In the genomic region with DNA sequence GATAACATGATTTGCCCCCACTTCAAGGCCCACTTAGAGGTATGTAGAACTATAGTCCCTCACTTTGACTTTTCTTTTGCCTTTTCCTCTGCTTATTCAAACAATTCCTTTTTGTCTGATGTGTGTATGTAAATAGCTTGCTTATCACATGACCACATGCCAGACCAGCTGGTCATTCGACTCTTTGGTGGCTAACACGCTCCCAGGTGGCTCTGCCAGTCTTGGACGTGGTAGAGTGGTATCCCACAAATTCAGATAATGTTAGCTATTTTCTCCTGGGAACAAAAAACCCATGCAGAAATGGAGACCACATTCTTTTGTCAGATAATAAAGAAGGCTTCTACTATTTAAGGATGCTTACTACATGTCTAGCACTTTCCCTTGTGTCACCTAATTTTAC, we compare ENCODE assay signal across 22 cellular contexts. TPM values are rescaled to one million over a fixed set of nuclear protein-coding genes. Genes with fewer than 3 reads are reported as not detected.
A peak's percentile ranks its signal among the peaks of the same experiment; 100 is the strongest.
DNase-seq lines count a peak whose midpoint lies in the region; TF ChIP-seq lines count a peak whose summit lies in the region.
"Had no signal": no experiment of that assay in that cellular context is flagged by ENCODE, and none has a peak within 500 bp of the region (broad histone marks: within the 10 kb centered on the region; RNA-seq: fewer than 3 reads in every experiment).

No MANE protein-coding gene starts in this region.

- H3K27me3 ChIP-seq in OCI-LY3 (ENCODE audit: low read depth, low read length) (no peaks in the 10 kb centered on the region), trophoblast cell (ENCODE audit: insufficient read depth, low read length) (no peaks in the 10 kb centered on the region), MG63 (no peaks in the 10 kb centered on the region)
- H3K27me3 ChIP-seq: SJSA1 had no signal

- no peaks in the 10 kb centered on the region for H3K79me1 ChIP-seq in trophoblast cell (ENCODE audit: low read length)

- no peak overlapping the region for H3K18ac ChIP-seq in trophoblast cell (ENCODE audit: low read length)

- no peak overlapping the region for H2AFZ ChIP-seq in OCI-LY3 (ENCODE audit: low read depth, low read length)
- no peak overlapping the region for H2AFZ ChIP-seq in trophoblast cell (ENCODE audit: insufficient read depth, low read length, poor library complexity)

- peaks cover 95% of the 10 kb centered on the region for H3K79me2 ChIP-seq in OCI-LY3 (ENCODE audit: low read length)
- H3K79me2 ChIP-seq in trophoblast cell (ENCODE audit: control insufficient read depth, insufficient read depth, low read length, poor library complexity), result no peaks in the 10 kb centered on the region

- H3K36me3 ChIP-seq in OCI-LY3 (replicated peaks; ENCODE audit: low read depth, low read length) (peaks cover 19% of the 10 kb centered on the region), trophoblast cell (ENCODE audit: control insufficient read depth in 1 of 2, insufficient read depth in 2 of 2, low read length in 2 of 2) (no peaks in the 10 kb centered on the region), MG63 (no peaks in the 10 kb centered on the region)
- H3K36me3 ChIP-seq: SJSA1 had no signal

- no peak overlapping the region for H3K4me3 ChIP-seq in OCI-LY3 (ENCODE audit: low read length)
- no peak overlapping the region for H3K4me3 ChIP-seq in trophoblast cell (ENCODE audit: low read depth, low read length)
- no peak overlapping the region for H3K4me3 ChIP-seq in MG63
- H3K4me3 ChIP-seq: A549, SJSA1 had no signal

- TF ChIP-seq CTCF in OCI-LY3 (IDR thresholded peaks at IDR 0.05; ENCODE audit: low read depth, low read length), result no peak

- no peaks in the 10 kb centered on the region for H3K9me3 ChIP-seq in OCI-LY3 (ENCODE audit: insufficient read depth, low read length)
- H3K9me3 ChIP-seq in trophoblast cell (ENCODE audit: insufficient read depth, low read depth, low read length), result no peaks in the 10 kb centered on the region
- H3K9me3 ChIP-seq in MG63, result no peaks in the 10 kb centered on the region
- H3K9me3 ChIP-seq: A549, SJSA1 had no signal

- DNase-seq in EH (ENCODE audit: low read depth), result peak; percentile 20
- DNase-seq in foreskin melanocyte, result peak; percentile 24
- peak; percentile 64 to 85 for DNase-seq in trophoblast cell
- DNase-seq in MG63, result no peak
- DNase-seq in AG08396 (ENCODE audit: low spot score), result no peak
- no peak for DNase-seq in central memory CD4-positive, alpha-beta T cell
- no peak for DNase-seq in globus pallidus (ENCODE audit: low spot score)
- DNase-seq: C1 segment of cervical spinal cord; CD8-positive, alpha-beta memory T cell; DMS53; GOT3; NCI-H1105 treated with DMSO at 0.1 percent for 48 hours; NCI-H1694 treated with DMSO at 0.1 percent for 48 hours; NCI-H2107; NCI-H510A; NCI-H82; PC-3 had no signal

- H3K27ac ChIP-seq in OCI-LY3 (ENCODE audit: low read length) (no peak overlapping the region), trophoblast cell (ENCODE audit: low read depth, low read length) (no peak overlapping the region)
- H3K27ac ChIP-seq: A549, KMS-11, RWPE1, SJSA1 had no signal

- peaks cover 71% of the 10 kb centered on the region for H4K20me1 ChIP-seq in OCI-LY3 (ENCODE audit: insufficient read depth, low read length)

- H3K14ac ChIP-seq in trophoblast cell (ENCODE audit: low read length), result no peak overlapping the region

- H3K4me1 ChIP-seq in OCI-LY3 (ENCODE audit: low read length) (peaks cover 39% of the 10 kb centered on the region), trophoblast cell (ENCODE audit: control insufficient read depth in 1 of 2, insufficient read depth in 2 of 2, low read length in 2 of 2) (peaks cover 0 to 4% of the 10 kb centered on the region in 2 experiments)
- H3K4me1 ChIP-seq: A549, SJSA1 had no signal

- no peak overlapping the region for H2AK5ac ChIP-seq in trophoblast cell (ENCODE audit: low read length)

- WGBS in trophoblast cell (ENCODE audit: extremely low coverage, insufficient coverage, insufficient read length), result no CpG with 5 or more reads among the region's 3 CpGs

- H3K4me2 ChIP-seq in OCI-LY3 (ENCODE audit: low read length), result peak overlapping the region; percentile 59; the same call in 1 of the 2 replicates
- H3K4me2 ChIP-seq in trophoblast cell (ENCODE audit: low read length), result no peak overlapping the region
- H3K4me2 ChIP-seq: A549, KMS-11 had no signal

- H3K9ac ChIP-seq in OCI-LY3 (ENCODE audit: low read length) (no peak overlapping the region), trophoblast cell (ENCODE audit: low read length) (no peak overlapping the region)
- H3K9ac ChIP-seq: KMS-11 had no signal

- no peak overlapping the region for H4K91ac ChIP-seq in trophoblast cell (ENCODE audit: low read depth, low read length)

- H4K8ac ChIP-seq in trophoblast cell (ENCODE audit: low read depth, low read length), result no peak overlapping the region

- no peak overlapping the region for H4K12ac ChIP-seq in trophoblast cell (ENCODE audit: low read depth, low read length)

- no peak overlapping the region for H3K23ac ChIP-seq in trophoblast cell (ENCODE audit: low read length)

- no peak overlapping the region for H2BK12ac ChIP-seq in trophoblast cell (ENCODE audit: low read length)

- H3K4ac ChIP-seq in trophoblast cell (ENCODE audit: low read depth, low read length), result no peak overlapping the region

- no peak overlapping the region for H2BK120ac ChIP-seq in trophoblast cell (ENCODE audit: insufficient read depth, low read length, poor library complexity)

- H2BK5ac ChIP-seq in trophoblast cell (ENCODE audit: low read depth, low read length, poor library complexity), result no peak overlapping the region

RNA-seq across cellular contexts. Expression of a gene that starts 47.9 kb away (rescaled TPM):
- polyA plus RNA-seq in trophoblast cell (2013), result 24.0 and 25.9 TPM in 2 replicates
- total RNA-seq in MG63 (2014; rRNA removed; shearing (Covaris generic); ENCODE audit: low replicate concordance), result 1.5 and 4.7 TPM in 2 replicates
- total RNA-seq: CD8-positive, alpha-beta memory T cell had no signal
- polyA plus RNA-seq: CD8-positive, alpha-beta memory T cell had no signal

Comparison
In these comparisons a context has a peak if more than half of its experiments do, and no peak if none do; other contexts are left out.
1. DNase-seq: peak in EH (single experiment), foreskin melanocyte (single experiment) and trophoblast cell (2 of 2); none in MG63 (single experiment), AG08396 (single experiment), central memory CD4-positive, alpha-beta T cell (single experiment) and globus pallidus (single experiment).